In the genomic region with DNA sequence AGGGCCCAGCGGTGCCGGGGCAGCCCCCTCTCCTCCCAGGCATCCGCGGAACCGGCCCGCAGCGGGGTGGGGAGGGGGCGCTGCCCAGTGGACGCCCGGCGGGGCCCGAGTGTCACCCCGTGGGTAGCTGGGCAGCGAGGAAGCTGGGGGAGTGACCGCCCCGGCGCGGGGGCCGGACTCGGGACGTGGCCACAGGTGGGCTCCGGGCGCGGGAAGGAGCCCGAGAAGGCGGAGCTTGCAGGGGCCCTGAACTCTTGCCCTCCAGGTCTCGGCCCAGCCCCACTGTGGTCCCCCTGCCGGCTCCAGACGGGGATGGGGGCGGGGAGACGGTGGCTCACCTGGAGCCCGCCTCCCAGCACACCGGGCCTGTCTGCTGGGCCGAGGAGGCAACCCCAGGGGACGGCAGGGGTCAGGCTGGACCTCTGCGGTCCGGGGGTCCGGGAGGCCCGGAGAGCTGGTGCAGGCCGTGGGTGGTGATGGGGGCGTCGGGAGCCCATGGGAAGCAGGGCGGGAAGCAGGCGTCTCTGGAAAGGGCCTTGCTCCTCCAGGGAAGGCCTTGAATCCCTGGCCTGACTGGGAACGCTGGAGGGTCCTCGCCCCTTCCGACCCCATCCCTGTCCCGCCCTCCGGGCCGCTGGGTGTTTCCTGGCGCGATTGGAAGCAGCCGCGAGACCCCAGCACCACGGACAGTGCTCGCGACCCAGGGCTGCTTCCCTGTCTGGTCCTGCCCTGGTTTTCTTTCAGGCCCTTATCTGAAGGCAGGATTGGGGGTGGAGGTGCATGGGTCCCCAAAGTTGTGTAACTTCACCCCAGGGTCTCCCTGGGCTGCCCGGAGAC, we compare ENCODE assay signal across 14 cellular contexts. TPM values are rescaled to one million over a fixed set of nuclear protein-coding genes. Genes with fewer than 3 reads are reported as not detected.
A peak's percentile ranks its signal among the peaks of the same experiment; 100 is the strongest.
DNase-seq lines count a peak whose midpoint lies in the region; ATAC-seq, FAIRE-seq and TF ChIP-seq lines count a peak whose summit lies in the region.
"Had no signal": no experiment of that assay in that cellular context is flagged by ENCODE, and none has a peak within 500 bp of the region (broad histone marks: within the 10 kb centered on the region; RNA-seq: fewer than 3 reads in every experiment).

No MANE protein-coding gene starts in this region.

- H3K27me3 Mint-ChIP-seq in astrocyte (ENCODE audit: low read depth, unreplicated experiment) = peaks cover 2% of the 10 kb centered on the region

- H3K9me3 ChIP-seq in HepG2 (ENCODE audit: low read length) (peaks cover 5% of the 10 kb centered on the region; the same call in 1 of the 2 replicates), right lobe of liver (no peaks in the 10 kb centered on the region), astrocyte (ENCODE audit: insufficient read depth, low read depth, low read length) (no peaks in the 10 kb centered on the region), MG63 (no peaks in the 10 kb centered on the region)
- H3K9me3 ChIP-seq: ascending aorta had no signal

- TF ChIP-seq RAD21 in HepG2 (CRISPR knock-in tag; IDR thresholded peaks at IDR 0.05) = no peak

- no peak overlapping the region for H3K27ac Mint-ChIP-seq in astrocyte (ENCODE audit: unreplicated experiment)

- no peak for FAIRE-seq in HepG2 (lab: Jason Lieb, UNC)
- FAIRE-seq in astrocyte (lab: Jason Lieb, UNC) = no peak

- no peaks in the 10 kb centered on the region for H3K36me3 ChIP-seq in HepG2 (replicated peaks in 1 of 2; ENCODE audit: control insufficient read depth in 1 of 2, insufficient read depth in 2 of 2, low read length in 2 of 2)
- no peaks in the 10 kb centered on the region for H3K36me3 ChIP-seq in right lobe of liver
- H3K36me3 ChIP-seq in astrocyte (ENCODE audit: insufficient read depth, low read length) = no peaks in the 10 kb centered on the region
- H3K36me3 ChIP-seq in MG63 = peaks cover 6% of the 10 kb centered on the region; the same call in 1 of the 2 replicates
- H3K36me3 ChIP-seq: ascending aorta had no signal

- TF ChIP-seq CTCF in HepG2 (CRISPR knock-in tag; IDR thresholded peaks at IDR 0.05) (no peak), right lobe of liver (IDR thresholded peaks at IDR 0.05) (no peak), astrocyte (IDR thresholded peaks at IDR 0.05; ENCODE audit: insufficient read depth, low read depth, low read length) (no peak)

- H3K4me3 ChIP-seq in HepG2 (replicated peaks in 1 of 3; ENCODE audit: insufficient read depth in 1 of 3, low read depth in 2 of 3, low read length in 3 of 3) = no peak overlapping the region
- no peak overlapping the region for H3K4me3 ChIP-seq in right lobe of liver
- H3K4me3 ChIP-seq in astrocyte (ENCODE audit: insufficient read depth, low read depth, low read length) = no peak overlapping the region
- H3K4me3 ChIP-seq in MG63 = no peak overlapping the region
- H3K4me3 ChIP-seq: ascending aorta had no signal

- CTCF ChIA-PET in HepG2 (lab: Yijun Ruan, JAX; ENCODE audit: low intra/inter-chr PET ratio, low total read pairs) = no interaction called here

- no TSS peak for BruUV-seq in HepG2 (replicated peaks; lab: Mats Ljungman, UMichigan)

- TF ChIP-seq EP300 in HepG2 (IDR thresholded peaks at IDR 0.05; ENCODE audit: low read depth in 2 of 2, low read length in 2 of 2) (no peak), HepG2 (CRISPR knock-in tag; IDR thresholded peaks at IDR 0.05; ENCODE audit: borderline replicate concordance) (no peak)

- POLR2A ChIA-PET in HepG2 (lab: Yijun Ruan, JAX) = no interaction called here

- no peak overlapping the region for H3K4me3 Mint-ChIP-seq in astrocyte (ENCODE audit: unreplicated experiment)

- DNase-seq in HepG2 (ENCODE audit: low spot score) (no peak), right lobe of liver (no peak), astrocyte (ENCODE audit: low read depth) (no peak), iPS-NIHi7 (ENCODE audit: extremely low spot score) (peak; percentile 83), MG63 (no peak), NCI-H345 treated with DMSO at 0.1 percent for 48 hours (lab: John Stamatoyannopoulos, UW; ENCODE audit: unreplicated experiment) (no peak)
- DNase-seq in stimulated activated CD4-positive, alpha-beta T cell treated with anti-CD3 and anti-CD28 coated beads, Interleukin-1b, Interleukin-23, amount 100 ng/mL, for 48 hours = no peak
- DNase-seq: EL; naive B cell; NCI-H226; stimulated activated CD4-positive, alpha-beta T cell treated with anti-CD3 and anti-CD28 coated beads, Interleukin-12 subunit alpha, Interleukin-12 subunit beta, amount 100 ng/mL, for 4 hours had no signal

- peaks cover 41% of the 10 kb centered on the region for H3K4me1 Mint-ChIP-seq in astrocyte (ENCODE audit: low read depth, unreplicated experiment)

- H3K9ac ChIP-seq in HepG2 (ENCODE audit: insufficient read depth, low read depth, low read length) (no peak overlapping the region), astrocyte (ENCODE audit: low read length) (no peak overlapping the region)

- H3K4me2 ChIP-seq in HepG2 (ENCODE audit: low read depth, low read length) (no peak overlapping the region), astrocyte (ENCODE audit: low read length) (peak overlapping the region; percentile 81)

- H3K4me1 ChIP-seq in HepG2 (ENCODE audit: insufficient read depth, low read length) (peaks cover 6% of the 10 kb centered on the region; the same call in 1 of the 2 replicates), right lobe of liver (no peaks in the 10 kb centered on the region), astrocyte (ENCODE audit: insufficient read depth, low read length) (peaks cover 45% of the 10 kb centered on the region)

- peaks cover 28 to 68% of the 10 kb centered on the region in 2 experiments for H3K27me3 ChIP-seq in HepG2 (ENCODE audit: control insufficient read depth in 1 of 2, insufficient read depth in 2 of 2, low read length in 2 of 2)
- peaks cover 0 to 17% of the 10 kb centered on the region in 2 donors for H3K27me3 ChIP-seq in right lobe of liver
- H3K27me3 ChIP-seq in astrocyte (ENCODE audit: insufficient read depth, low read length) = no peaks in the 10 kb centered on the region
- no peaks in the 10 kb centered on the region for H3K27me3 ChIP-seq in MG63

- peaks cover 4% of the 10 kb centered on the region for H3K36me3 Mint-ChIP-seq in astrocyte (ENCODE audit: low read depth, unreplicated experiment)

- H4K20me1 ChIP-seq in HepG2 (ENCODE audit: insufficient read depth, low read length) = no peaks in the 10 kb centered on the region; the same call in 1 of the 2 replicates
- H4K20me1 ChIP-seq in astrocyte (ENCODE audit: insufficient read depth, low read length) = peaks cover 13% of the 10 kb centered on the region

- H3K27ac ChIP-seq in HepG2 (ENCODE audit: extremely low read length, insufficient read depth, low read length) (no peak overlapping the region), right lobe of liver (no peak overlapping the region), astrocyte (ENCODE audit: low read depth, low read length) (no peak overlapping the region)
- H3K27ac ChIP-seq: ascending aorta, epithelial cell of prostate had no signal

- 45% methylated on average over 26 of the region's 58 CpGs for WGBS in HepG2 (ENCODE audit: low lambda C conversion rate)
- WGBS in right lobe of liver (ENCODE audit: insufficient coverage, low coverage, low lambda C conversion rate, missing lambda C conversion rate) = no CpG with 5 or more reads among the region's 58 CpGs

- intact Hi-C loops in HepG2 (cut with micrococcal nuclease; ENCODE audit: unreplicated experiment) = no loop called here
- intact Hi-C loops in right lobe of liver (cut with DNase I) = loop anchor here (5.0 to 10.0 kb wide), 2 partner anchors 187 to 385 kb away; no protein-coding TSS in a partner anchor

- H3K79me2 ChIP-seq in HepG2 (ENCODE audit: insufficient read depth, low read length) (no peaks in the 10 kb centered on the region), astrocyte (ENCODE audit: insufficient read depth, low read length) (peaks cover 4% of the 10 kb centered on the region)

- in situ Hi-C loops in HepG2 (cut with HindIII; ENCODE audit: extremely low pct_ligation_motif_present, low pct_unique_long_range_greater_than_20kb) = loop anchor here (25.0 kb wide), 1 partner anchor 367 kb away; no protein-coding TSS in a partner anchor

- H2AFZ ChIP-seq in HepG2 (ENCODE audit: low read length) (no peak overlapping the region), astrocyte (ENCODE audit: low read depth, low read length) (no peak overlapping the region)

- H3K9me3 Mint-ChIP-seq in astrocyte (ENCODE audit: unreplicated experiment) = peaks cover under 1% of the 10 kb centered on the region

- no peak for TF ChIP-seq POLR2A in HepG2 (IDR thresholded peaks at IDR 0.05; ENCODE audit: insufficient read depth in 1 of 2, low read depth in 2 of 2, low read length in 2 of 2)
- no peak for TF ChIP-seq POLR2A in right lobe of liver (IDR thresholded peaks at IDR 0.05)

- ATAC-seq in HepG2 (no peak), right lobe of liver (no peak), HG02970 (IDR thresholded peaks at IDR 0.05; ENCODE audit: low FRiP score, unreplicated experiment) (no peak)

RNA-seq across cellular contexts. Expression of a gene that starts 1.9 kb away (rescaled TPM):
- 0.07 and 0.13 TPM in 2 replicates for total RNA-seq in HepG2 (2016; rRNA removed; fragmentation: Illumina TruSeq; extraction: Trizol)
- 0.09 TPM in 1 of 2 replicates, not detected in the other for total RNA-seq in HepG2 (2016; cell fraction: cytosol; rRNA removed; fragmentation: Illumina TruSeq; extraction: Trizol; ENCODE audit: low read depth)
- 0.28 TPM in 1 of 2 replicates, not detected in the other for total RNA-seq in HepG2 (2016; cell fraction: insoluble cytoplasmic fraction; rRNA removed; fragmentation: Illumina TruSeq; extraction: Trizol)
- 0.10 and 0.22 TPM in 2 replicates for total RNA-seq in HepG2 (2016; cell fraction: membrane; rRNA removed; fragmentation: Illumina TruSeq; extraction: Trizol)
- total RNA-seq in HepG2 (2016; cell fraction: nucleus; rRNA removed; fragmentation: Illumina TruSeq; extraction: Trizol) = 0.56 TPM in 1 of 2 replicates, not detected in the other
- 0.07 and 0.09 TPM in 2 replicates for polyA plus RNA-seq in HepG2 (2011; rRNA removed)
- polyA plus RNA-seq in HepG2 (2011; cell fraction: cytosol; rRNA removed) = 0.05 and 0.08 TPM in 2 replicates
- polyA plus RNA-seq in HepG2 (2011; cell fraction: nucleus; rRNA removed) = 0.26 and 0.59 TPM in 2 replicates
- 0.12 TPM in 1 of 2 replicates, not detected in the other for polyA plus RNA-seq in HepG2 (2012)
- 0.10 and 0.23 TPM in 2 replicates for polyA plus RNA-seq in HepG2 (2016; cell fraction: cytosol; fragmentation: Illumina TruSeq; extraction: Trizol; ENCODE audit: low read depth)
- polyA plus RNA-seq in HepG2 (2016; cell fraction: insoluble cytoplasmic fraction; fragmentation: Illumina TruSeq; extraction: Trizol; ENCODE audit: low read depth) = 0.16 TPM in 1 of 2 replicates, not detected in the other
- polyA plus RNA-seq in HepG2 (2016; cell fraction: membrane; fragmentation: Illumina TruSeq; extraction: Trizol; ENCODE audit: low read depth) = 0.22 TPM in 1 of 2 replicates, not detected in the other
- polyA plus RNA-seq in HepG2 (2016; cell fraction: nucleus; fragmentation: Illumina TruSeq; extraction: Trizol; ENCODE audit: insufficient read depth, low read depth) = 0.23 and 0.24 TPM in 2 replicates
- 0.24 and 9.3 TPM in 2 replicates for polyA minus RNA-seq in HepG2 (2011; rRNA and poly(A)+ RNA removed; ENCODE audit: low replicate concordance)
- not detected in 2 replicates for polyA minus RNA-seq in HepG2 (2011; cell fraction: cytosol; rRNA and poly(A)+ RNA removed)
- 0.12 and 0.13 TPM in 2 replicates for polyA minus RNA-seq in HepG2 (2011; cell fraction: nucleus; rRNA and poly(A)+ RNA removed)
- total RNA-seq in right lobe of liver = under 1 TPM in 1 of 6 experiments, not detected in 5; 0.16 TPM
- total RNA-seq in astrocyte = 5.1 and 6.3 TPM in 2 replicates
- total RNA-seq in MG63 (2014; rRNA removed; shearing (Covaris generic); ENCODE audit: low replicate concordance) = 2.4 and 3.3 TPM in 2 replicates
- total RNA-seq: ascending aorta had no signal
